Comparison of ENCODE assay signal across 14 cellular contexts in the genomic region with DNA sequence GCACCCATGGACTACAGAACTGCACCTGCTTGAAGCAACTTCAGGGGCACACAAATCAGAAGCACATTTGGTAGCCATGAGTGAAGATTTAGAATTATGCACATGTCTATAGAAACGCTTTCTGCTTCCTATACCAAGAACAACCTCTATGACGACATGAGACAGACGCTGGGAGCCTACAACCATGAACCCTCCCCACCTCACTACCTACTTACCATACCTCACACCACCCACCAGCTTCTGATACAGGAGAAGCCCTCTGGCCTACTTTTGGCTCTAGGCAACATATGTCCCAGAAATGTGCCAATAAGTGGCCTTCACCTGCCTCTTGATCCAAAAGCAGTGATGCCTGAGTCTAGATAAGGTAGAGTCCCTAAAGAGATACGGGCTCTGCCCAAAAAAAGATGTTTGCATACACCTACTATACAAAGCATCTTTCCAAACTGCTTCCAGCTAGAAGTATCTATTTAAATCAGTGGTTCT. TPM values are rescaled to one million over a fixed set of nuclear protein-coding genes. Genes with fewer than 3 reads are reported as not detected.
DNase-seq lines count a peak whose midpoint lies in the region; ATAC-seq and TF ChIP-seq lines count a peak whose summit lies in the region.
"Had no signal": no experiment of that assay in that cellular context is flagged by ENCODE, and none has a peak within 500 bp of the region (broad histone marks: within the 10 kb centered on the region; RNA-seq: fewer than 3 reads in every experiment).

No MANE protein-coding gene starts in this region.

- no peak for DNase-seq in CD4-positive, CD25-positive, alpha-beta regulatory T cell
- no peak for DNase-seq in dorsolateral prefrontal cortex
- no peak for DNase-seq in gastrocnemius medialis
- DNase-seq in SIG-M5 (lab: John Stamatoyannopoulos, UW): no peak
- DNase-seq in NCI-H446 treated with DMSO at 0.1 percent for 48 hours (lab: John Stamatoyannopoulos, UW): no peak
- DNase-seq: activated CD4-positive, alpha-beta memory T cell treated with anti-CD3 and anti-CD28 coated beads for 36 hours; amygdala; GDM1; KBM-7; NCI-H1092; posterior cingulate gyrus had no signal

- H3K4me1 Mint-ChIP-seq in CD4-positive, CD25-positive, alpha-beta regulatory T cell: peaks cover 18 to 87% (median 49%) of the 10 kb centered on the region in 4 donors

- TF ChIP-seq CTCF in HEK293 (tag by site-specific recombination; IDR thresholded peaks at IDR 0.05) (no peak), dorsolateral prefrontal cortex (IDR thresholded peaks at IDR 0.05 in 54 of 56, conservative IDR thresholded peaks at IDR 0.05 in 2 of 56; ENCODE audit: low read depth in 1 of 56, partially characterized antibody in 56 of 56) (no peak), gastrocnemius medialis (IDR thresholded peaks at IDR 0.05 in 4 of 5, conservative IDR thresholded peaks at IDR 0.05 in 1 of 5) (no peak)

- peaks cover 21% of the 10 kb centered on the region for H3K36me3 Mint-ChIP-seq in CD4-positive, CD25-positive, alpha-beta regulatory T cell

- peaks cover 42% of the 10 kb centered on the region for H3K36me3 ChIP-seq in CD4-positive, CD25-positive, alpha-beta regulatory T cell (ENCODE audit: control insufficient read depth, insufficient read depth, low read length)
- peaks cover 0 to 11% of the 10 kb centered on the region in 2 experiments; a peak in 1 of 3 replicates for H3K36me3 ChIP-seq in HEK293 (ENCODE audit: control insufficient read depth in 2 of 2, insufficient read depth in 1 of 2, low read length in 2 of 2)
- H3K36me3 ChIP-seq in gastrocnemius medialis: no peaks in the 10 kb centered on the region

- POLR2A ChIA-PET in HEK293 (lab: Yijun Ruan, JAX): no interaction called here

- H3K27ac Mint-ChIP-seq in CD4-positive, CD25-positive, alpha-beta regulatory T cell: peak overlapping the region; percentile 11 to 54 (median 36)

- TF ChIP-seq POLR2A in gastrocnemius medialis (IDR thresholded peaks at IDR 0.05): no peak

- no peaks in the 10 kb centered on the region for H3K9me3 Mint-ChIP-seq in CD4-positive, CD25-positive, alpha-beta regulatory T cell
- H3K9me3 Mint-ChIP-seq: activated CD4-positive, alpha-beta memory T cell treated with anti-CD3 and anti-CD28 coated beads for 36 hours had no signal

- no peaks in the 10 kb centered on the region for H3K27me3 ChIP-seq in CD4-positive, CD25-positive, alpha-beta regulatory T cell (ENCODE audit: control insufficient read depth, insufficient read depth, low read length)
- H3K27me3 ChIP-seq in dorsolateral prefrontal cortex (no peaks in the 10 kb centered on the region), gastrocnemius medialis (no peaks in the 10 kb centered on the region)

- no peak for ATAC-seq in CD4-positive, CD25-positive, alpha-beta regulatory T cell (ENCODE audit: low read depth in 2 of 2)
- ATAC-seq in gastrocnemius medialis (no peak), HG03520 (IDR thresholded peaks at IDR 0.05; ENCODE audit: unreplicated experiment) (no peak)

- H3K4me3 Mint-ChIP-seq in CD4-positive, CD25-positive, alpha-beta regulatory T cell: no peak overlapping the region
- H3K4me3 Mint-ChIP-seq: activated CD4-positive, alpha-beta memory T cell treated with anti-CD3 and anti-CD28 coated beads for 36 hours had no signal

- H3K27me3 Mint-ChIP-seq in CD4-positive, CD25-positive, alpha-beta regulatory T cell: no peaks in the 10 kb centered on the region
- H3K27me3 Mint-ChIP-seq: activated CD4-positive, alpha-beta memory T cell treated with anti-CD3 and anti-CD28 coated beads for 36 hours had no signal

- peak overlapping the region; percentile 35 for H3K27ac ChIP-seq in CD4-positive, CD25-positive, alpha-beta regulatory T cell (ENCODE audit: insufficient read depth, low read length, poor library complexity, severe bottlenecking)
- H3K27ac ChIP-seq in HEK293 (ENCODE audit: extremely low read depth, low read depth, low read length) (no peak overlapping the region), dorsolateral prefrontal cortex (peak overlapping the region in 34 of 59 donors; percentile 0 to 74 (median 30)), gastrocnemius medialis (peak overlapping the region; percentile 90 to 95 (median 93))
- H3K27ac ChIP-seq: HL-60 had no signal

- H3K4me1 ChIP-seq in CD4-positive, CD25-positive, alpha-beta regulatory T cell (ENCODE audit: control insufficient read depth, insufficient read depth, low read length, poor library complexity, severe bottlenecking): peaks cover 36% of the 10 kb centered on the region
- H3K4me1 ChIP-seq in HEK293 (ENCODE audit: control insufficient read depth, insufficient read depth, low read length): peaks cover 9% of the 10 kb centered on the region
- peaks cover 98 to 99% of the 10 kb centered on the region in 2 donors for H3K4me1 ChIP-seq in gastrocnemius medialis

- in situ Hi-C loops in gastrocnemius medialis (cut with MboI; ENCODE audit: low sequenced_read_pairs in 4 of 4): loop anchor here in 1 of 4 donors (5.0 kb wide), 1 partner anchor 41 kb away; no protein-coding TSS in a partner anchor

- H3K9me3 ChIP-seq in CD4-positive, CD25-positive, alpha-beta regulatory T cell (ENCODE audit: control insufficient read depth in 2 of 2, low read length in 2 of 2): no peaks in the 10 kb centered on the region
- no peaks in the 10 kb centered on the region for H3K9me3 ChIP-seq in HEK293 (ENCODE audit: control insufficient read depth, insufficient read depth, low read depth, low read length)
- no peaks in the 10 kb centered on the region for H3K9me3 ChIP-seq in gastrocnemius medialis

- no peak overlapping the region for H3K4me3 ChIP-seq in CD4-positive, CD25-positive, alpha-beta regulatory T cell (ENCODE audit: low read depth, low read length)
- H3K4me3 ChIP-seq in HEK293 (ENCODE audit: low read depth, low read length) (no peak overlapping the region), dorsolateral prefrontal cortex (no peak overlapping the region), gastrocnemius medialis (no peak overlapping the region)

- intact Hi-C loops in dorsolateral prefrontal cortex (cut with DNase I) (no loop called here), gastrocnemius medialis (cut with DNase I; ENCODE audit: low total_unique reads) (loop anchor here (10.0 kb wide), 1 partner anchor 438 kb away; the partner anchor contains the start of gene RERE)

- CTCF ChIA-PET in HEK293 (lab: Yijun Ruan, JAX): interaction anchor here (0.8 to 1.3 kb wide), 2 partner anchors 298 to 350 kb away, joined by 3 to 4 read pairs; no protein-coding TSS in a partner anchor

TF ChIP-seq in HEK293, 187 proteins besides CTCF, POLR2A, EP300 and RAD21:
- TF ChIP-seq ZFHX2 (tag by site-specific recombination; conservative IDR thresholded peaks at IDR 0.05) (0 out of 2 replicates have a peak, but pooled peaks have one; percentile 14), ZNF600 (tag by site-specific recombination; IDR thresholded peaks at IDR 0.05) (no peak), EGR2 (tag by site-specific recombination; IDR thresholded peaks at IDR 0.05; ENCODE audit: low read depth) (peak; percentile 39; the same call in 1 of the 2 replicates)

RNA-seq across cellular contexts. Expression of gene SLC45A1, which starts 58.5 kb away (rescaled TPM):
- 0.86 TPM for total RNA-seq in CD4-positive, CD25-positive, alpha-beta regulatory T cell
- polyA plus RNA-seq in CD4-positive, CD25-positive, alpha-beta regulatory T cell: 1 to 10 TPM in 1 of 4 donors, under 1 TPM in 3; 0.47 to 1.4 (median 0.58) TPM
- total RNA-seq in dorsolateral prefrontal cortex (10 to 100 TPM in 119 of 120 experiments, 1 to 10 TPM in 1; 8.8 to 28.7 (median 19.1) TPM), gastrocnemius medialis (1 to 10 TPM in 1 of 4 donors, under 1 TPM in 3; 0.56 to 2.9 (median 0.68) TPM)
